In genomic region chr1:115507256-115507589, GRCh38 we compare ENCODE assay signal across 10 cellular contexts.
A peak's percentile ranks its signal among the peaks of the same experiment; 100 is the strongest.
DNase-seq lines count a peak whose midpoint lies in the region; ATAC-seq and TF ChIP-seq lines count a peak whose summit lies in the region.
"Had no signal": no experiment of that assay in that cellular context is flagged by ENCODE, and none has a peak within 500 bp of the region (broad histone marks: within the 10 kb centered on the region; RNA-seq: fewer than 3 reads in every experiment).

No MANE protein-coding gene starts in this region.

- no peaks in the 10 kb centered on the region for H3K36me3 Mint-ChIP-seq in CD8-positive, alpha-beta memory T cell
- no peaks in the 10 kb centered on the region for H3K36me3 Mint-ChIP-seq in CD4-positive, alpha-beta memory T cell

- H3K27ac ChIP-seq in Panc1 (ENCODE audit: low read length): no peak overlapping the region
- H3K27ac ChIP-seq in foreskin keratinocyte: no peak overlapping the region
- H3K27ac ChIP-seq in thoracic aorta: no peak overlapping the region
- H3K27ac ChIP-seq in CD8-positive, alpha-beta memory T cell (ENCODE audit: low read depth, low read length): no peak overlapping the region
- no peak overlapping the region for H3K27ac ChIP-seq in CD4-positive, alpha-beta memory T cell (ENCODE audit: low read depth, low read length)
- H3K27ac ChIP-seq: BLaER1 treated with 17β-estradiol and CSF1 and Interleukin-3, amounts not matched to agents 10 nM and 100 nM had no signal

- H3K36me3 ChIP-seq in Panc1 (ENCODE audit: control insufficient read depth, insufficient read depth, low read length) (no peaks in the 10 kb centered on the region), thoracic aorta (no peaks in the 10 kb centered on the region)
- no peaks in the 10 kb centered on the region for H3K36me3 ChIP-seq in CD8-positive, alpha-beta memory T cell (ENCODE audit: insufficient read depth, low read length)
- H3K36me3 ChIP-seq in CD4-positive, alpha-beta memory T cell (ENCODE audit: insufficient read depth, low read length): no peaks in the 10 kb centered on the region
- H3K36me3 ChIP-seq: BLaER1 treated with 17β-estradiol and CSF1 and Interleukin-3, amounts not matched to agents 10 nM and 100 nM had no signal

- H3K4me1 Mint-ChIP-seq in CD8-positive, alpha-beta memory T cell: no peaks in the 10 kb centered on the region
- H3K4me1 Mint-ChIP-seq in CD4-positive, alpha-beta memory T cell: no peaks in the 10 kb centered on the region
- H3K4me1 Mint-ChIP-seq: central memory CD8-positive, alpha-beta T cell had no signal

- H3K27me3 ChIP-seq in Panc1 (ENCODE audit: control insufficient read depth, insufficient read depth, low read length) (no peaks in the 10 kb centered on the region), foreskin keratinocyte (no peaks in the 10 kb centered on the region), thoracic aorta (replicated peaks; ENCODE audit: insufficient read depth) (no peaks in the 10 kb centered on the region)
- no peaks in the 10 kb centered on the region for H3K27me3 ChIP-seq in CD8-positive, alpha-beta memory T cell (ENCODE audit: insufficient read depth, low read length, poor library complexity, severe bottlenecking)
- H3K27me3 ChIP-seq in CD4-positive, alpha-beta memory T cell (ENCODE audit: insufficient read depth, low read length): no peaks in the 10 kb centered on the region
- H3K27me3 ChIP-seq: BLaER1 treated with 17β-estradiol and CSF1 and Interleukin-3, amounts not matched to agents 10 nM and 100 nM had no signal

- no peak overlapping the region for H3K27ac Mint-ChIP-seq in CD8-positive, alpha-beta memory T cell
- H3K27ac Mint-ChIP-seq in CD4-positive, alpha-beta memory T cell: no peak overlapping the region

- H3K4me1 ChIP-seq in Panc1 (ENCODE audit: control insufficient read depth, insufficient read depth, low read length) (no peaks in the 10 kb centered on the region), foreskin keratinocyte (peaks cover 13% of the 10 kb centered on the region), thoracic aorta (ENCODE audit: control insufficient read depth in 1 of 2, low read depth in 2 of 2) (peaks cover 2 to 13% of the 10 kb centered on the region in 2 donors)
- H3K4me1 ChIP-seq in CD8-positive, alpha-beta memory T cell (ENCODE audit: insufficient read depth, low read length): no peaks in the 10 kb centered on the region
- H3K4me1 ChIP-seq in CD4-positive, alpha-beta memory T cell (ENCODE audit: insufficient read depth, low read length): no peaks in the 10 kb centered on the region

- H3K27me3 Mint-ChIP-seq in CD8-positive, alpha-beta memory T cell: peaks cover 3 to 8% of the 10 kb centered on the region in 2 donors
- H3K27me3 Mint-ChIP-seq in CD4-positive, alpha-beta memory T cell: peaks cover 4 to 17% of the 10 kb centered on the region in 2 donors

- H3K9me3 ChIP-seq in Panc1 (ENCODE audit: control insufficient read depth, insufficient read depth, low read depth, low read length): no peaks in the 10 kb centered on the region
- no peaks in the 10 kb centered on the region for H3K9me3 ChIP-seq in thoracic aorta
- no peaks in the 10 kb centered on the region for H3K9me3 ChIP-seq in CD8-positive, alpha-beta memory T cell (ENCODE audit: low read length)
- H3K9me3 ChIP-seq in CD4-positive, alpha-beta memory T cell (ENCODE audit: control insufficient read depth in 1 of 2, low read length in 2 of 2): no peaks in the 10 kb centered on the region

- in situ Hi-C loops in Panc1 (cut with HindIII; ENCODE audit: low pct_unique_long_range_greater_than_20kb, low sequenced_read_pairs): no loop called here

- peak; percentile 10 for DNase-seq in NCI-H2107 treated with DMSO at 0.1 percent for 48 hours (lab: John Stamatoyannopoulos, UW; ENCODE audit: unreplicated experiment)
- DNase-seq in NCI-H2107 (lab: John Stamatoyannopoulos, UW): no peak
- no peak for DNase-seq in Panc1 (ENCODE audit: low read depth, low spot score)
- no peak for DNase-seq in foreskin keratinocyte
- no peak for DNase-seq in thoracic aorta (ENCODE audit: low spot score)
- no peak for DNase-seq in midbrain (lab: John Stamatoyannopoulos, UW)
- DNase-seq in CD8-positive, alpha-beta memory T cell: no peak
- no peak for DNase-seq in CD4-positive, alpha-beta memory T cell

- intact Hi-C loops in Panc1 (cut with micrococcal nuclease; ENCODE audit: unreplicated experiment): no loop called here
- intact Hi-C loops in CD4-positive, alpha-beta memory T cell (cut with micrococcal nuclease): no loop called here

- H3K4me3 Mint-ChIP-seq in CD8-positive, alpha-beta memory T cell: no peak overlapping the region
- H3K4me3 Mint-ChIP-seq in CD4-positive, alpha-beta memory T cell: no peak overlapping the region
- H3K4me3 Mint-ChIP-seq: central memory CD8-positive, alpha-beta T cell had no signal

- no TSS peak for BruUV-seq in Panc1 (replicated peaks; lab: Mats Ljungman, UMichigan)

- POLR2A ChIA-PET in Panc1 (lab: Charles Lee): no interaction called here
- POLR2A ChIA-PET in CD8-positive, alpha-beta memory T cell (lab: Charles Lee): no interaction called here
- POLR2A ChIA-PET in CD4-positive, alpha-beta memory T cell (lab: Charles Lee; ENCODE audit: partially characterized antibody): no interaction called here

- CTCF ChIA-PET in Panc1 (lab: Charles Lee): no interaction called here
- CTCF ChIA-PET in CD8-positive, alpha-beta memory T cell (lab: Charles Lee): interaction anchor here (0.7 to 1.1 kb wide), 2 partner anchors 9 to 11 kb away, joined by 3 read pairs; no protein-coding TSS in a partner anchor
- CTCF ChIA-PET in CD4-positive, alpha-beta memory T cell (lab: Charles Lee; ENCODE audit: partially characterized antibody): no interaction called here

- TF ChIP-seq CTCF in Panc1 (IDR thresholded peaks at IDR 0.05) (peak; percentile 48), foreskin keratinocyte (conservative IDR thresholded peaks at IDR 0.05) (peak; percentile 61), thoracic aorta (IDR thresholded peaks at IDR 0.05) (no peak)

- H3K4me3 ChIP-seq in Panc1 (ENCODE audit: low read depth in 2 of 2, low read length in 2 of 2) (no peak overlapping the region), thoracic aorta (no peak overlapping the region)
- H3K4me3 ChIP-seq in CD8-positive, alpha-beta memory T cell (ENCODE audit: low read length): no peak overlapping the region
- H3K4me3 ChIP-seq in CD4-positive, alpha-beta memory T cell (ENCODE audit: low read length in 2 of 2): no peak overlapping the region
- H3K4me3 ChIP-seq: BLaER1 treated with 17β-estradiol and CSF1 and Interleukin-3, amounts not matched to agents 10 nM and 100 nM had no signal

- H3K9me3 Mint-ChIP-seq in CD8-positive, alpha-beta memory T cell: peaks cover 0 to 3% (median 0%) of the 10 kb centered on the region in 5 donors
- H3K9me3 Mint-ChIP-seq in CD4-positive, alpha-beta memory T cell: peaks cover 0 to 3% (median 0%) of the 10 kb centered on the region in 8 donors
- H3K9me3 Mint-ChIP-seq: central memory CD8-positive, alpha-beta T cell had no signal

- ATAC-seq in Panc1: peak; percentile 60; the same call in 1 of the 2 replicates
- ATAC-seq in foreskin keratinocyte: no peak
- ATAC-seq in thoracic aorta (ENCODE audit: insufficient number of reproducible peaks, low FRiP score, low read depth): peak; percentile 69
